ENCODE assay signal across 9 cellular contexts in genomic region chr6:25041676-25042598, GRCh38.
DNase-seq lines count a peak whose midpoint lies in the region; ATAC-seq and TF ChIP-seq lines count a peak whose summit lies in the region.
"Had no signal": no experiment of that assay in that cellular context is flagged by ENCODE, and none has a peak within 500 bp of the region (broad histone marks: within the 10 kb centered on the region; RNA-seq: fewer than 3 reads in every experiment).

No MANE protein-coding gene starts in this region.

- peak; percentile 64 for DNase-seq in activated CD8-positive, alpha-beta T cell treated with anti-CD3 and anti-CD28 coated beads for 36 hours
- DNase-seq in mesenchymal stem cell (no peak), ecto neural progenitor cell (ENCODE audit: low spot score) (no peak), cerebellar nuclear complex (lab: John Stamatoyannopoulos, UW) (no peak), SK-N-DZ (ENCODE audit: low spot score) (no peak), midbrain (lab: John Stamatoyannopoulos, UW) (no peak)

- no peak overlapping the region for H3K4ac ChIP-seq in mesenchymal stem cell (ENCODE audit: low read depth in 1 of 2, low read length in 2 of 2)

- H3K27ac ChIP-seq in mesenchymal stem cell (ENCODE audit: low read length, poor library complexity, severe bottlenecking): no peak overlapping the region

- H4K91ac ChIP-seq in mesenchymal stem cell (ENCODE audit: low read length): no peak overlapping the region

- no peak overlapping the region for H2AK5ac ChIP-seq in mesenchymal stem cell (ENCODE audit: low read length, severe bottlenecking)

- peaks cover 52% of the 10 kb centered on the region for H3K4me1 Mint-ChIP-seq in activated CD8-positive, alpha-beta T cell treated with anti-CD3 and anti-CD28 coated beads for 36 hours (ENCODE audit: low read depth)

- no peak overlapping the region for H3K9ac ChIP-seq in mesenchymal stem cell (ENCODE audit: low read length)

- H3K4me3 ChIP-seq in mesenchymal stem cell (ENCODE audit: insufficient read depth in 1 of 2, low read depth in 1 of 2, low read length in 2 of 2): no peak overlapping the region

- peak; percentile 50 for ATAC-seq in GM18502 (IDR thresholded peaks at IDR 0.05; ENCODE audit: poor library complexity, unreplicated experiment)
- peak; percentile 71 for ATAC-seq in HG03196 (IDR thresholded peaks at IDR 0.05; ENCODE audit: unreplicated experiment)
- ATAC-seq in activated CD8-positive, alpha-beta T cell treated with anti-CD3 and anti-CD28 coated beads for 36 hours: peak; percentile 64

- peak overlapping the region; percentile 7 to 69 for H2BK12ac ChIP-seq in mesenchymal stem cell (ENCODE audit: low read length in 2 of 2)

- H3K36me3 Mint-ChIP-seq in activated CD8-positive, alpha-beta T cell treated with anti-CD3 and anti-CD28 coated beads for 36 hours (ENCODE audit: low read depth): peaks cover 9% of the 10 kb centered on the region
- H3K36me3 Mint-ChIP-seq: brain had no signal

- H3K4me2 ChIP-seq in mesenchymal stem cell (ENCODE audit: low read length, poor library complexity, severe bottlenecking): no peak overlapping the region

- H3K9me3 ChIP-seq in mesenchymal stem cell (ENCODE audit: control insufficient read depth, low read length): no peaks in the 10 kb centered on the region

- peak overlapping the region; percentile 35 for H4K8ac ChIP-seq in mesenchymal stem cell (ENCODE audit: low read length)

- no peak overlapping the region for H2BK120ac ChIP-seq in mesenchymal stem cell (ENCODE audit: low read depth, low read length)

- peaks cover 3% of the 10 kb centered on the region for H3K9me3 Mint-ChIP-seq in activated CD8-positive, alpha-beta T cell treated with anti-CD3 and anti-CD28 coated beads for 36 hours

- no peak overlapping the region for H3K14ac ChIP-seq in mesenchymal stem cell (ENCODE audit: low read length in 2 of 2)

- H2AFZ ChIP-seq in mesenchymal stem cell (ENCODE audit: low read depth, low read length): no peak overlapping the region

- H2BK15ac ChIP-seq in mesenchymal stem cell (ENCODE audit: low read depth, poor library complexity, severe bottlenecking): peak overlapping the region; percentile 80

- no peak for TF ChIP-seq CTCF in activated CD8-positive, alpha-beta T cell treated with anti-CD3 and anti-CD28 coated beads for 36 hours (IDR thresholded peaks at IDR 0.05)

- CTCF ChIA-PET in activated CD8-positive, alpha-beta T cell treated with anti-CD3 and anti-CD28 coated beads for 36 hours (lab: Charles Lee): interaction anchor here (0.8 to 11.9 kb wide), 8 partner anchors 12 to 107 kb away, joined by 4 to 122 read pairs (median 9); no protein-coding TSS in a partner anchor

- intact Hi-C loops in activated CD8-positive, alpha-beta T cell treated with anti-CD3 and anti-CD28 coated beads for 36 hours (cut with micrococcal nuclease): no loop called here

- H3K27me3 Mint-ChIP-seq in activated CD8-positive, alpha-beta T cell treated with anti-CD3 and anti-CD28 coated beads for 36 hours: no peaks in the 10 kb centered on the region
- H3K27me3 Mint-ChIP-seq: brain had no signal

- POLR2A ChIA-PET in activated CD8-positive, alpha-beta T cell treated with anti-CD3 and anti-CD28 coated beads for 36 hours (lab: Charles Lee): interaction anchor here (1.0 to 1.8 kb wide), 4 partner anchors 9 to 15 kb away, joined by 4 to 5 read pairs (median 4); no protein-coding TSS in a partner anchor

- no peaks in the 10 kb centered on the region for H3K79me1 ChIP-seq in mesenchymal stem cell (replicated peaks; ENCODE audit: low read length, poor library complexity, severe bottlenecking)

- peak overlapping the region; percentile 83 for H3K4me3 Mint-ChIP-seq in activated CD8-positive, alpha-beta T cell treated with anti-CD3 and anti-CD28 coated beads for 36 hours

- H3K27ac Mint-ChIP-seq in activated CD8-positive, alpha-beta T cell treated with anti-CD3 and anti-CD28 coated beads for 36 hours: peak overlapping the region; percentile 92

- H3K36me3 ChIP-seq in mesenchymal stem cell (ENCODE audit: control insufficient read depth in 1 of 2, insufficient read depth in 2 of 2, low read depth in 1 of 2, low read length in 2 of 2): no peaks in the 10 kb centered on the region

- no peak overlapping the region for H3K23ac ChIP-seq in mesenchymal stem cell (ENCODE audit: low read length in 2 of 2)

- no peaks in the 10 kb centered on the region for H3K27me3 ChIP-seq in mesenchymal stem cell (ENCODE audit: control insufficient read depth in 1 of 2, insufficient read depth in 1 of 2, low read length in 2 of 2)

- H2BK5ac ChIP-seq in mesenchymal stem cell (ENCODE audit: low read depth, low read length, poor library complexity, severe bottlenecking): no peak overlapping the region

- H3K18ac ChIP-seq in mesenchymal stem cell (ENCODE audit: low read depth in 1 of 2, low read length in 2 of 2): peak overlapping the region; percentile 16 to 17

- no peaks in the 10 kb centered on the region for H3K4me1 ChIP-seq in mesenchymal stem cell (ENCODE audit: control insufficient read depth, insufficient read depth, low read depth, low read length)

- WGBS in mesenchymal stem cell: 90% methylated on average over 21 of the region's 24 CpGs
